In the genomic region with DNA sequence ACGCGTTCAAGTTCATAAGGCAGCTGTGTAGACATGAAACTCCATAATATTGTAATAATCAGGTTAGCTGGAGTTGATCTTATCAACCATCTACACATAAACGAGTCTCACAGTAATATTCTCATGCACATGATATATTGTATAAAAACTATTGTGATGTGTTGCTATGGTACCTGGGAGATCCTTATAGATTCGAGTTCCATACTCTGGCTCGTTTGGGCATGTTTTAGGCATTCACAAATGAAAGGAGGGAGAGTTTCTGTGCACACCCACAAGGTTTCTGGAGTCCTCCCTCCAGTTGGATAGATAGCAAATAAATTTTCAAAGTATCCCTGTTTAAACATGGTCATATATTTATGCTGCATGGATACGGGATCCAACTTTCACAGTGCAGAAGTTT, we compare ENCODE assay signal across 20 cellular contexts.
"Had no signal": no experiment of that assay in that cellular context is flagged by ENCODE, and none has a peak within 500 bp of the region (broad histone marks: within the 10 kb centered on the region; RNA-seq: fewer than 3 reads in every experiment).

No MANE protein-coding gene starts in this region.

- H3K9me3 ChIP-seq: colonic mucosa, ovary, right atrium auricular region, sigmoid colon, stomach, thoracic aorta, transverse colon had no signal

- H3K9ac ChIP-seq: neural progenitor cell had no signal

- H2AFZ ChIP-seq: neural progenitor cell had no signal

- H3K4me3 ChIP-seq: colonic mucosa, heart left ventricle, neural progenitor cell, ovary, right atrium auricular region, sigmoid colon, skin epidermis, stomach, thoracic aorta, transverse colon had no signal

- H3K4me2 ChIP-seq: neural progenitor cell had no signal

- ATAC-seq: heart left ventricle; natural killer cell treated with Interleukin-12 subunit alpha and Interleukin-12 subunit beta and Interleukin-15 and Interleukin-18, amount 100 ng/mL, for 72 hours; stimulated activated naive B cell treated with anti-CD40 and anti-IgM and Interleukin-4, amounts not matched to agents 10 μg/mL and 1 μg/mL and 100 μg/mL, for 72 hours had no signal

- H3K4me1 ChIP-seq: colonic mucosa, heart left ventricle, neural progenitor cell, right atrium auricular region, sigmoid colon, stomach, transverse colon had no signal

- H3K36me3 ChIP-seq: colonic mucosa, heart left ventricle, neural progenitor cell, ovary, right atrium auricular region, sigmoid colon, stomach, thoracic aorta, transverse colon had no signal

- H3K27me3 ChIP-seq: colonic mucosa, heart left ventricle, neural progenitor cell, ovary, right atrium auricular region, sigmoid colon, stomach had no signal

- H3K27ac ChIP-seq: colonic mucosa, heart left ventricle, neural progenitor cell, ovary, right atrium auricular region, sigmoid colon, stomach, thoracic aorta, transverse colon had no signal

- DNase-seq: colonic mucosa; dermis blood vessel endothelial cell; heart left ventricle; hippocampal formation; kidney glomerular epithelial cell; midbrain; nucleus accumbens; ovary; sigmoid colon; stimulated activated CD4-positive, alpha-beta T cell treated with anti-CD3 and anti-CD28 coated beads, Interleukin-2, amount 100 ng/mL, for 24 hours; stimulated activated CD4-positive, alpha-beta T cell treated with anti-CD3 and anti-CD28 coated beads, Interleukin-4, amount 100 ng/mL, for 4 hours; stimulated activated naive B cell treated with anti-CD40 and anti-IgM and Interleukin-4, amounts not matched to agents 10 μg/mL and 1 μg/mL and 100 μg/mL, for 72 hours; stomach; substantia nigra; transverse colon had no signal
